In the genomic region with DNA sequence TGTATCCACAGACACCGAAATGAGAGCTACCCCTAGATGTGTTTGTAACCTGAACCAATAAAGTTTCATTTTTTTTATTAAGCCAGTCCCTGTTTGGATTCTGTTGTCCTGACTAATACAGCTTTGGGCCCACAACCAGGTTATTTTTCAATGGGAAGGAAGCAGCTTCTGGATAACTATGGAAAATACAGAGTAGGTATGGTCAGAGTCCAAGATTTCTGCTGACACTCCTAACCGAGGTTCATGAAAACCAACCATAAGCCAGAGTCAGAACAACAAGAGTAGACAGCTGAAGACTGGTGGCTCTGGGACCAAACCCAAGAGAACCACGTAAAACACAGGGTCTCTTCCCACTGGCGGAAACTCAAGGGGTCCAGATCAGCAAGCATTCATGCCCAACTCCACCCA, we compare ENCODE assay signal across 14 cellular contexts. TPM values are rescaled to one million over a fixed set of nuclear protein-coding genes. Genes with fewer than 3 reads are reported as not detected.
DNase-seq lines count a peak whose midpoint lies in the region; ATAC-seq and TF ChIP-seq lines count a peak whose summit lies in the region.
"Had no signal": no experiment of that assay in that cellular context is flagged by ENCODE, and none has a peak within 500 bp of the region (broad histone marks: within the 10 kb centered on the region; RNA-seq: fewer than 3 reads in every experiment).

No MANE protein-coding gene starts in this region.

- TF ChIP-seq EP300 in upper lobe of left lung (IDR thresholded peaks at IDR 0.05): no peak

- no peaks in the 10 kb centered on the region for H3K27me3 Mint-ChIP-seq in activated naive CD4-positive, alpha-beta T cell treated with anti-CD3 and anti-CD28 coated beads, Interleukin-2, amount 10 ng/mL, durations not matched to agents 7 days and 5 days

- peak overlapping the region; percentile 32 to 82 for H3K27ac Mint-ChIP-seq in activated naive CD4-positive, alpha-beta T cell treated with anti-CD3 and anti-CD28 coated beads, Interleukin-2, amount 50 U/mL, for 72 hours
- no peak overlapping the region for H3K27ac Mint-ChIP-seq in activated naive CD4-positive, alpha-beta T cell treated with anti-CD3 and anti-CD28 coated beads, Interleukin-2, amount 10 ng/mL, durations not matched to agents 7 days and 5 days

- peaks cover 74% of the 10 kb centered on the region for H3K4me1 Mint-ChIP-seq in activated naive CD4-positive, alpha-beta T cell treated with anti-CD3 and anti-CD28 coated beads, Interleukin-2, amount 10 ng/mL, durations not matched to agents 7 days and 5 days

- peaks cover 0 to 4% of the 10 kb centered on the region in 2 donors for H3K36me3 ChIP-seq in duodenal mucosa (ENCODE audit: control insufficient read depth in 1 of 2, insufficient read depth in 2 of 2, low read length in 2 of 2)
- peaks cover 0 to 8% (median 1%) of the 10 kb centered on the region in 4 donors for H3K36me3 ChIP-seq in upper lobe of left lung

- no peak for TF ChIP-seq POLR2A in upper lobe of left lung (IDR thresholded peaks at IDR 0.05)

- H3K4me3 ChIP-seq in duodenal mucosa (ENCODE audit: low read depth in 1 of 2, low read length in 2 of 2) (no peak overlapping the region), upper lobe of left lung (no peak overlapping the region), foreskin fibroblast (ENCODE audit: low read depth in 1 of 2, low read length in 2 of 2) (no peak overlapping the region)
- H3K4me3 ChIP-seq: SK-N-MC had no signal

- peak overlapping the region in 1 of 2 donors; percentile 4 for H3K9ac ChIP-seq in duodenal mucosa (ENCODE audit: low read depth in 1 of 2, low read length in 2 of 2)

- DNase-seq in activated naive CD4-positive, alpha-beta T cell treated with anti-CD3 and anti-CD28 coated beads, Interleukin-2, amount 50 U/mL, for 72 hours (ENCODE audit: low spot score in 2 of 2): no peak
- DNase-seq in activated naive CD4-positive, alpha-beta T cell treated with anti-CD3 and anti-CD28 coated beads, Interleukin-2, amount 10 ng/mL, durations not matched to agents 7 days and 5 days: no peak
- peak; percentile 74 for DNase-seq in myocyte (ENCODE audit: low read depth)
- no peak for DNase-seq in upper lobe of left lung
- DNase-seq in amygdala (lab: John Stamatoyannopoulos, UW): no peak
- no peak for DNase-seq in foreskin fibroblast
- DNase-seq: activated CD4-positive, alpha-beta T cell treated with anti-CD3 and anti-CD28 coated beads for 1 hour; anterior cingulate cortex; GDM1; H7; stimulated activated naive CD4-positive, alpha-beta T cell treated with Interleukin-2 at 50 U/mL for 16 hours had no signal

- TF ChIP-seq CTCF in upper lobe of left lung (IDR thresholded peaks at IDR 0.05): no peak
- no peak for TF ChIP-seq CTCF in foreskin fibroblast (IDR thresholded peaks at IDR 0.05; ENCODE audit: low read depth, low read length)

- H3K36me3 Mint-ChIP-seq in activated naive CD4-positive, alpha-beta T cell treated with anti-CD3 and anti-CD28 coated beads, Interleukin-2, amount 50 U/mL, for 72 hours: no peaks in the 10 kb centered on the region
- peaks cover 13% of the 10 kb centered on the region for H3K36me3 Mint-ChIP-seq in activated naive CD4-positive, alpha-beta T cell treated with anti-CD3 and anti-CD28 coated beads, Interleukin-2, amount 10 ng/mL, durations not matched to agents 7 days and 5 days

- no peaks in the 10 kb centered on the region for H3K9me3 Mint-ChIP-seq in activated naive CD4-positive, alpha-beta T cell treated with anti-CD3 and anti-CD28 coated beads, Interleukin-2, amount 50 U/mL, for 72 hours
- no peaks in the 10 kb centered on the region for H3K9me3 Mint-ChIP-seq in activated naive CD4-positive, alpha-beta T cell treated with anti-CD3 and anti-CD28 coated beads, Interleukin-2, amount 10 ng/mL, durations not matched to agents 7 days and 5 days

- peaks cover 30 to 55% of the 10 kb centered on the region in 2 donors for H3K4me1 ChIP-seq in duodenal mucosa (ENCODE audit: control insufficient read depth in 1 of 2, insufficient read depth in 2 of 2, low read length in 2 of 2)
- peaks cover 88 to 96% (median 91%) of the 10 kb centered on the region in 4 donors for H3K4me1 ChIP-seq in upper lobe of left lung

- CTCF ChIA-PET in activated naive CD4-positive, alpha-beta T cell treated with anti-CD3 and anti-CD28 coated beads, Interleukin-2, amount 10 ng/mL, durations not matched to agents 7 days and 5 days (lab: Charles Lee): no interaction called here

- no peaks in the 10 kb centered on the region for H3K9me3 ChIP-seq in duodenal mucosa (ENCODE audit: control insufficient read depth in 1 of 2, low read length in 2 of 2)
- no peaks in the 10 kb centered on the region for H3K9me3 ChIP-seq in upper lobe of left lung

- 70 to 76% methylated on average over 4 of the region's 4 CpGs for WGBS in upper lobe of left lung, 2 donors

- peak overlapping the region; percentile 23 for H3K27ac ChIP-seq in duodenal mucosa (ENCODE audit: low read depth, low read length)
- peak overlapping the region; percentile 13 to 53 (median 38) for H3K27ac ChIP-seq in upper lobe of left lung
- H3K27ac ChIP-seq: SK-N-MC had no signal

- no peaks in the 10 kb centered on the region for H3K27me3 ChIP-seq in duodenal mucosa (ENCODE audit: control insufficient read depth in 1 of 2, insufficient read depth in 2 of 2, low read length in 2 of 2)
- no peaks in the 10 kb centered on the region for H3K27me3 ChIP-seq in upper lobe of left lung

- no peak for ATAC-seq in activated naive CD4-positive, alpha-beta T cell treated with anti-CD3 and anti-CD28 coated beads, Interleukin-2, amount 50 U/mL, for 72 hours
- peak in 1 of 2 donors; percentile 1 for ATAC-seq in upper lobe of left lung (ENCODE audit: low FRiP score in 2 of 2)
- ATAC-seq in HG03378 (IDR thresholded peaks at IDR 0.05; ENCODE audit: unreplicated experiment): no peak

- H3K4me3 Mint-ChIP-seq in activated naive CD4-positive, alpha-beta T cell treated with anti-CD3 and anti-CD28 coated beads, Interleukin-2, amount 10 ng/mL, durations not matched to agents 7 days and 5 days: no peak overlapping the region

RNA-seq across cellular contexts. Expression of a gene that starts 10.8 kb away (rescaled TPM):
- 10 to 100 TPM; 22.6 to 25.1 TPM for total RNA-seq in activated naive CD4-positive, alpha-beta T cell treated with anti-CD3 and anti-CD28 coated beads, Interleukin-2, amount 50 U/mL, for 72 hours
- 29.8 and 30.6 TPM in 2 replicates for total RNA-seq in myocyte
- 5.1 TPM for polyA plus RNA-seq in myocyte (2012)
- 100 to 1,000 TPM in 2 of 6 donors, 10 to 100 TPM in 4; 51.8 to 135 (median 83.5) TPM for total RNA-seq in upper lobe of left lung
